Comparison of ENCODE assay signal across 23 cellular contexts in the genomic region with DNA sequence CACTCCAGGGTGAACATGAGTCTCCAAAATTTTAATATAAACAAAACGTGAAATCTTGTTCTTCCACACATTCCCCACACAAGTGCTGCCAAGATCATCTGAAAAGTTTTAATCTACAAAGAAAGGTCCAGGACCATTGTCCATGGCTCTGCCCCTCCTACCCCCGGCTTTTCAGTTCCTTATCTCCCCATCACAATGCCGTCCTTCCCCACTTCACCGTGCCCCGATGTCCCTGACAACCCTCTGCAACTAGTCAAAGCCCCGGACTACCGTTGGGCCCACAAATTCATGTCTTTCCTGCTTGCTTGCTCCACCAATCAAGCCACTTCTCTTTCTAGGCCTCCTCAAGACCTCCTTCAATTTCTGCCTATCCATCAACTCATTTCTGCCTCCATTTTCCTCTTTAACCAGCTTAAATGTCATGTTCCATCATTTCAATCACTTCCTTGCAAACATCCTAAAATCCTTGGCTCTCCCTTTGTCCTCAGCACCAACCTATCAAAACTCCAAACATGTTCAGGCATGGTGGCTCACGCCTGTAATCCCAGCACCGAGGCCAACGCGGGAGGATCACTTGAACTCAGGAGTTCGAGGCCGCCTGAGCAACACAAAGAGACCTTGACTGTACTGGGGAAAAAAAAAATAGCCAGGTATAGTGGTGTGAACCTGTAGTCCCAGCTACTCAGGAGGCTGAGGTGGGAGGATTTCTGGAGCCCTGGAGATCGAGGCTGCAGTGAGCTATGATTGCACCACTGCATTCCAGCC.
"Had no signal": no experiment of that assay in that cellular context is flagged by ENCODE, and none has a peak within 500 bp of the region (broad histone marks: within the 10 kb centered on the region; RNA-seq: fewer than 3 reads in every experiment).

No MANE protein-coding gene starts in this region.

- H3K4me3 ChIP-seq: colonic mucosa, hepatocyte, neural progenitor cell, pancreas, prostate gland, skin epidermis, testis, tibial nerve, upper lobe of right lung had no signal

- ATAC-seq: foreskin keratinocyte; left colon; natural killer cell treated with Interleukin-12 subunit alpha and Interleukin-12 subunit beta and Interleukin-15 and Interleukin-18, amount 100 ng/mL, for 72 hours; pancreas; sciatic nerve; stimulated activated naive B cell treated with anti-CD40 and anti-IgM and Interleukin-4, amounts not matched to agents 10 μg/mL and 1 μg/mL and 100 μg/mL, for 72 hours; stimulated activated naive CD8-positive, alpha-beta T cell treated with anti-CD3 and anti-CD28 coated beads, Interleukin-15, amount 100 ng/mL, for 72 hours; upper lobe of right lung had no signal

- H2AFZ ChIP-seq: hepatocyte had no signal

- H3K36me3 Mint-ChIP-seq: natural killer cell treated with Interleukin-12 subunit alpha and Interleukin-12 subunit beta and Interleukin-15 and Interleukin-18, amount 100 ng/mL, for 72 hours; neural progenitor cell had no signal

- H3K9me3 Mint-ChIP-seq: natural killer cell treated with Interleukin-12 subunit alpha and Interleukin-12 subunit beta and Interleukin-15 and Interleukin-18, amount 100 ng/mL, for 72 hours; stimulated activated naive CD8-positive, alpha-beta T cell treated with anti-CD3 and anti-CD28 coated beads, Interleukin-15, amount 100 ng/mL, for 72 hours had no signal

- H3K4me1 ChIP-seq: neural progenitor cell, prostate gland, testis, upper lobe of right lung had no signal

- H3K27ac Mint-ChIP-seq: memory B cell; natural killer cell treated with Interleukin-12 subunit alpha and Interleukin-12 subunit beta and Interleukin-15 and Interleukin-18, amount 100 ng/mL, for 72 hours; stimulated activated naive B cell treated with anti-CD40 and anti-IgM and Interleukin-4, amounts not matched to agents 10 μg/mL and 1 μg/mL and 100 μg/mL, for 72 hours; stimulated activated naive CD8-positive, alpha-beta T cell treated with anti-CD3 and anti-CD28 coated beads, Interleukin-15, amount 100 ng/mL, for 72 hours had no signal

- FAIRE-seq: pancreas had no signal

- H3K79me2 ChIP-seq: hepatocyte had no signal

- H3K27ac ChIP-seq: colonic mucosa, foreskin keratinocyte, hepatocyte, neural progenitor cell, pancreas, prostate gland, skin epidermis, testis, tibial nerve, upper lobe of right lung had no signal

- H3K9ac ChIP-seq: neural progenitor cell had no signal

- H3K4me3 Mint-ChIP-seq: memory B cell; natural killer cell treated with Interleukin-12 subunit alpha and Interleukin-12 subunit beta and Interleukin-15 and Interleukin-18, amount 100 ng/mL, for 72 hours; neural progenitor cell; stimulated activated naive B cell treated with anti-CD40 and anti-IgM and Interleukin-4, amounts not matched to agents 10 μg/mL and 1 μg/mL and 100 μg/mL, for 72 hours; stimulated activated naive CD8-positive, alpha-beta T cell treated with anti-CD3 and anti-CD28 coated beads, Interleukin-15, amount 100 ng/mL, for 72 hours had no signal

- H3K27me3 Mint-ChIP-seq: memory B cell; natural killer cell treated with Interleukin-12 subunit alpha and Interleukin-12 subunit beta and Interleukin-15 and Interleukin-18, amount 100 ng/mL, for 72 hours; stimulated activated naive B cell treated with anti-CD40 and anti-IgM and Interleukin-4, amounts not matched to agents 10 μg/mL and 1 μg/mL and 100 μg/mL, for 72 hours; stimulated activated naive CD8-positive, alpha-beta T cell treated with anti-CD3 and anti-CD28 coated beads, Interleukin-15, amount 100 ng/mL, for 72 hours had no signal

- H3K9me3 ChIP-seq: colonic mucosa, pancreas, prostate gland, testis, upper lobe of right lung had no signal

- H3K36me3 ChIP-seq: colonic mucosa, neural progenitor cell, pancreas, prostate gland, upper lobe of right lung had no signal

- H3K4me2 ChIP-seq: hepatocyte, neural progenitor cell had no signal

- H3K27me3 ChIP-seq: colonic mucosa, foreskin keratinocyte, hepatocyte, neural progenitor cell, pancreas, testis, tibial nerve, upper lobe of right lung had no signal

- DNase-seq: cerebellar nuclear complex; colonic mucosa; dermis blood vessel endothelial cell; erythroblast; foreskin keratinocyte; left colon; midbrain; occipital lobe; stimulated activated CD4-positive, alpha-beta T cell treated with anti-CD3 and anti-CD28 coated beads, Interleukin-2, amount 100 ng/mL, for 24 hours; stimulated activated CD4-positive, alpha-beta T cell treated with anti-CD3 and anti-CD28 coated beads, Interleukin-4, amount 100 ng/mL, for 4 hours; stimulated activated naive B cell treated with anti-CD40 and anti-IgM and Interleukin-4, amounts not matched to agents 10 μg/mL and 1 μg/mL and 100 μg/mL, for 72 hours; stimulated activated naive CD8-positive, alpha-beta T cell treated with anti-CD3 and anti-CD28 coated beads, Interleukin-15, amount 100 ng/mL, for 72 hours; testis; upper lobe of right lung had no signal
